ENCODE assay signal across 8 cellular contexts in the genomic region with DNA sequence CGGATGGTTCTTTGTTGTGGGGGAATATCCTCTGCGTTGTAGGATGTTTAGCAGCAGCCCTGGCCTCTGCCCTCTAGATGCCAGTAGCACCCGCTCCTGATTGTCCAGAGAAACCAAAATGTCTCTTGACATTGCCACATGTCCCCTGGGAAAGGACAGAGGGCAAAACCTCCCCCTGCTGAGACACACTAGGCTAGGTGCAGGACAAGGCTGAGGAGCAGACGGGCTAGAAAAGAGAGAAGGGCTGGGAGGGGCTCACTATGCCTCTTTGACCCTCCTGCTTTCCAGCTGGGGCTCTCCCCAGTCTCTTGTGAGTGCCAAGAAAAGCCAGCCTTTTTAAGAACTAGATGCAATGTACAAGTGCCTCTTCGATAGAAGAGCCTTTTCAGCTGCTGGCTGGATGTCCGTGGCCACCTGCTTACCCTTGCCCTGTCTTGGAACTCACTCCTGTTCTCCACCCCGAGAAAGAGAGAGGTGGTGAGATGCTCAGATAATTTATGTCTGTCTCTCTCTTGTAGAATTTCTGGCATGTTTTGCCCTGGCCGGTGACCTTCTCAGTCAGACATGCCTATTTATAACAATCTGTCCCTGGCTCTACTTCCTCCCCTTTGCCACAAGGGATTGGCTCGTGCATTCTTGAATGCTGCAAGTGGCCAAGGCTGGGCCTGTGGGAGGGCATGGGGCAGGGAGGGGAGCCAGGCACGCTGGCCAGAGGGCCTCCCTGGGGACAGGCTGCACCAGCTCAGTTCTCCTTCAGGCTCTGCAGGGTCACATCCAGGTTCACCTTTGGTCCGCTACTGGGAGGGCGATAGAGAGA.
A peak's percentile ranks its signal among the peaks of the same experiment; 100 is the strongest.
DNase-seq lines count a peak whose midpoint lies in the region; ATAC-seq lines count a peak whose summit lies in the region.

No MANE protein-coding gene starts in this region.

- intact Hi-C loops in cardiac septum (cut with DNase I), result loop anchor here (5.0 to 10.0 kb wide), 3 partner anchors 340 to 572 kb away; a partner anchor contains a TSS

- ATAC-seq in HG03039 (IDR thresholded peaks at IDR 0.05; ENCODE audit: unreplicated experiment) (no peak), HG03045 (IDR thresholded peaks at IDR 0.05; ENCODE audit: unreplicated experiment) (no peak)

- DNase-seq in DMS79 treated with DMSO at 0.1 percent for 48 hours (lab: John Stamatoyannopoulos, UW), result peak; percentile 76
- peak; percentile 74 for DNase-seq in NCI-H524 treated with DMSO at 0.1 percent for 48 hours (lab: John Stamatoyannopoulos, UW)
- peak; percentile 89 for DNase-seq in cardiac septum (ENCODE audit: low spot score)
- DNase-seq in renal cortical epithelial cell (ENCODE audit: low read depth), result peak; percentile 41
- no peak for DNase-seq in effector CD8-positive, alpha-beta T cell (lab: John Stamatoyannopoulos, UW)
- DNase-seq in NCI-H1436 (lab: John Stamatoyannopoulos, UW), result no peak

Comparison
In these comparisons a context has a peak if more than half of its experiments do, and no peak if none do; other contexts are left out.
1. DNase-seq: peak in DMS79 treated with DMSO at 0.1 percent for 48 hours (single experiment), NCI-H524 treated with DMSO at 0.1 percent for 48 hours (single experiment), cardiac septum (single experiment) and renal cortical epithelial cell (single experiment); none in effector CD8-positive, alpha-beta T cell (single experiment) and NCI-H1436 (single experiment).